In genomic region chr19:19341026-19341425, GRCh38 we compare ENCODE assay signal across 32 cellular contexts.
"Had no signal": no experiment of that assay in that cellular context is flagged by ENCODE, and none has a peak within 500 bp of the region (broad histone marks: within the 10 kb centered on the region; RNA-seq: fewer than 3 reads in every experiment).

No MANE protein-coding gene starts in this region.

- H3K4me1 ChIP-seq: body of pancreas, gastrocnemius medialis had no signal

- H3K9me3 ChIP-seq: adrenal gland, body of pancreas, esophagus muscularis mucosa, gastrocnemius medialis, heart left ventricle had no signal

- FAIRE-seq: colon, TTC549 had no signal

- H3K4me3 ChIP-seq: adrenal gland, body of pancreas, esophagus muscularis mucosa, gastrocnemius medialis, heart left ventricle had no signal

- ATAC-seq: activated naive CD8-positive, alpha-beta T cell treated with anti-CD3 and anti-CD28 coated beads, Interleukin-2, amount 50 U/mL, for 24 hours; activated T-cell treated with anti-CD3 and anti-CD28 coated beads, Interleukin-2, amount 50 U/mL, for 4 hours; body of pancreas; effector memory CD8-positive, alpha-beta T cell; foreskin keratinocyte; gastrocnemius medialis; heart left ventricle; WTC11 had no signal

- H3K27me3 ChIP-seq: adrenal gland, body of pancreas, esophagus muscularis mucosa, foreskin keratinocyte, gastrocnemius medialis, heart left ventricle had no signal

- H3K27ac ChIP-seq: adrenal gland, body of pancreas, esophagus muscularis mucosa, foreskin keratinocyte, gastrocnemius medialis, heart left ventricle, VCaP had no signal

- DNase-seq: activated CD4-positive, alpha-beta memory T cell treated with anti-CD3 and anti-CD28 coated beads, Interleukin-2, amount 10 ng/mL, durations not matched to agents 7 days and 5 days; activated CD4-positive, alpha-beta T cell treated with anti-CD3 and anti-CD28 coated beads for 1 hour; activated CD4-positive, alpha-beta T cell treated with anti-CD3 and anti-CD28 coated beads for 4 hours; activated CD4-positive, alpha-beta T cell treated with anti-CD3 and anti-CD28 coated beads, Interleukin-2, amount 10 ng/mL, durations not matched to agents 7 days and 5 days; activated CD4-positive, alpha-beta T cell treated with anti-CD3 and anti-CD28 coated beads, Interleukin-2, amount 50 U/mL, for 4 hours; activated CD8-positive, alpha-beta memory T cell treated with anti-CD3 and anti-CD28 coated beads, Interleukin-2, amount 50 U/mL, for 48 hours; activated effector memory CD4-positive, alpha-beta T cell treated with anti-CD3 and anti-CD28 coated beads, Interleukin-2, amount 50 U/mL, for 16 hours; activated naive CD4-positive, alpha-beta T cell treated with anti-CD3 and anti-CD28 coated beads for 36 hours; activated naive CD8-positive, alpha-beta T cell treated with anti-CD3 and anti-CD28 coated beads for 36 hours; activated naive CD8-positive, alpha-beta T cell treated with anti-CD3 and anti-CD28 coated beads, Interleukin-2, amount 50 U/mL, for 24 hours; activated T-cell treated with anti-CD3 and anti-CD28 coated beads for 4 hours; activated T-cell treated with anti-CD3 and anti-CD28 coated beads, Interleukin-2, amount 50 U/mL, for 4 hours; adrenal gland; amygdala; aorta; body of pancreas; caudate nucleus; cortex of kidney; dermis blood vessel endothelial cell; effector CD4-positive, alpha-beta T cell; effector memory CD8-positive, alpha-beta T cell; erythroblast; foreskin keratinocyte; gastrocnemius medialis; glutamatergic neuron; heart left ventricle; T-helper 2 cell had no signal
